2 cellular contexts compared by ENCODE assay signal in the genomic region with DNA sequence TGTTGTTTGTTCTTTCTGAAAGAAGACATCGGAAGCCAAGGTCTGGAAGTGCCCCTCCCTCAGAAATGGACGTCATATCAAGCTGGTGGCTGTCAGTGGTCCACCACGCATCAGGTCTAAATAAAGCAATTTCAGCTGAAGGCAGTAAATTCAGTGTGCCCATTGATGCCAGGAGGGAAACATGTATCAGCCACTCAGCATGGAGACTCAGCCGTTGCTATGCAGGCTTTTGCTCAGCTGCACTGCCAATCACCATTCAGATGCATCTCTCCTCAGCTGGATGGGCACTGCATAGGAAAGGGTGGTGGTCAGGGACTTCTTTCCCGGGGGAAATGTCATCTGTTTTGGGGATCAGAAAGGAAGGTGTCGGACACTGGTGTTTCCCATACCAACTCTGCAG.
TF ChIP-seq lines count a peak whose summit lies in the region.

No MANE protein-coding gene starts in this region.

TF ChIP-seq in HepG2, 621 proteins besides CTCF, POLR2A, EP300 and RAD21:
- TF ChIP-seq SNRNP70 (IDR thresholded peaks at IDR 0.05; ENCODE audit: low read depth, low read length): no peak
- no peak for TF ChIP-seq NFRKB (IDR thresholded peaks at IDR 0.05)
- no peak for TF ChIP-seq ZNF878 (CRISPR knock-in tag; IDR thresholded peaks at IDR 0.05)
- no peak for TF ChIP-seq ZNF296 (CRISPR knock-in tag; conservative IDR thresholded peaks at IDR 0.05)
- TF ChIP-seq, protein P1, sequence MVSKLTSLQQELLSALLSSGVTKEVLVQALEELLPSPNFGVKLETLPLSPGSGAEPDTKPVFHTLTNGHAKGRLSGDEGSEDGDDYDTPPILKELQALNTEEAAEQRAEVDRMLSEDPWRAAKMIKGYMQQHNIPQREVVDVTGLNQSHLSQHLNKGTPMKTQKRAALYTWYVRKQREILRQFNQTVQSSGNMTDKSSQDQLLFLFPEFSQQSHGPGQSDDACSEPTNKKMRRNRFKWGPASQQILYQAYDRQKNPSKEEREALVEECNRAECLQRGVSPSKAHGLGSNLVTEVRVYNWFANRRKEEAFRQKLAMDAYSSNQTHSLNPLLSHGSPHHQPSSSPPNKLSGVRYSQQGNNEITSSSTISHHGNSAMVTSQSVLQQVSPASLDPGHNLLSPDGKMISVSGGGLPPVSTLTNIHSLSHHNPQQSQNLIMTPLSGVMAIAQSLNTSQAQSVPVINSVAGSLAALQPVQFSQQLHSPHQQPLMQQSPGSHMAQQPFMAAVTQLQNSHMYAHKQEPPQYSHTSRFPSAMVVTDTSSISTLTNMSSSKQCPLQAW (CRISPR knock-in tag; IDR thresholded peaks at IDR 0.05): no peak
- TF ChIP-seq KDM5A (IDR thresholded peaks at IDR 0.05; ENCODE audit: borderline replicate concordance, low read length): no peak
- no peak for TF ChIP-seq CBX5 (CRISPR knock-in tag; IDR thresholded peaks at IDR 0.05; ENCODE audit: borderline replicate concordance)
- no peak for TF ChIP-seq ZSCAN21 (CRISPR knock-in tag; IDR thresholded peaks at IDR 0.05; ENCODE audit: borderline replicate concordance)
- TF ChIP-seq RFX5 (IDR thresholded peaks at IDR 0.05; ENCODE audit: low read depth, low read length): 0 out of 2 replicates have a peak, but pooled peaks have one; percentile 35
TF ChIP-seq in HepG2: peak in this region for 1.

TF ChIP-seq in H1, 55 proteins besides CTCF, POLR2A, EP300 and RAD21:
- TF ChIP-seq RFX5 (IDR thresholded peaks at IDR 0.05; ENCODE audit: borderline replicate concordance, low read depth, low read length) (peak; percentile 76; the same call in 1 of the 2 replicates), EZH2 (IDR thresholded peaks at IDR 0.05; ENCODE audit: low read depth, low read length, severe bottlenecking) (no peak), SIRT6 (IDR thresholded peaks at IDR 0.05; ENCODE audit: low read length) (no peak)
- TF ChIP-seq, protein P2, sequence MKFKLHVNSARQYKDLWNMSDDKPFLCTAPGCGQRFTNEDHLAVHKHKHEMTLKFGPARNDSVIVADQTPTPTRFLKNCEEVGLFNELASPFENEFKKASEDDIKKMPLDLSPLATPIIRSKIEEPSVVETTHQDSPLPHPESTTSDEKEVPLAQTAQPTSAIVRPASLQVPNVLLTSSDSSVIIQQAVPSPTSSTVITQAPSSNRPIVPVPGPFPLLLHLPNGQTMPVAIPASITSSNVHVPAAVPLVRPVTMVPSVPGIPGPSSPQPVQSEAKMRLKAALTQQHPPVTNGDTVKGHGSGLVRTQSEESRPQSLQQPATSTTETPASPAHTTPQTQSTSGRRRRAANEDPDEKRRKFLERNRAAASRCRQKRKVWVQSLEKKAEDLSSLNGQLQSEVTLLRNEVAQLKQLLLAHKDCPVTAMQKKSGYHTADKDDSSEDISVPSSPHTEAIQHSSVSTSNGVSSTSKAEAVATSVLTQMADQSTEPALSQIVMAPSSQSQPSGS (IDR thresholded peaks at IDR 0.05; ENCODE audit: low read length): no peak
- TF ChIP-seq, protein P3, sequence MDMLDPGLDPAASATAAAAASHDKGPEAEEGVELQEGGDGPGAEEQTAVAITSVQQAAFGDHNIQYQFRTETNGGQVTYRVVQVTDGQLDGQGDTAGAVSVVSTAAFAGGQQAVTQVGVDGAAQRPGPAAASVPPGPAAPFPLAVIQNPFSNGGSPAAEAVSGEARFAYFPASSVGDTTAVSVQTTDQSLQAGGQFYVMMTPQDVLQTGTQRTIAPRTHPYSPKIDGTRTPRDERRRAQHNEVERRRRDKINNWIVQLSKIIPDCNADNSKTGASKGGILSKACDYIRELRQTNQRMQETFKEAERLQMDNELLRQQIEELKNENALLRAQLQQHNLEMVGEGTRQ (IDR thresholded peaks at IDR 0.05; ENCODE audit: low read length): no peak
